In genomic region chr11:74627381-74627780, GRCh38 we compare ENCODE assay signal across 1 cellular context.
TF ChIP-seq lines count a peak whose summit lies in the region.

No MANE protein-coding gene starts in this region.

TF ChIP-seq in GM12878, 131 proteins besides CTCF, POLR2A, EP300 and RAD21:
- TF ChIP-seq ELK1 (IDR thresholded peaks at IDR 0.05; ENCODE audit: low read depth, low read length) (no peak), MTA3 (IDR thresholded peaks at IDR 0.05; ENCODE audit: borderline replicate concordance, low read length) (no peak), TBL1XR1 (IDR thresholded peaks at IDR 0.05; ENCODE audit: low read depth, low read length) (no peak), IRF3 (IDR thresholded peaks at IDR 0.05) (no peak), USF1 (IDR thresholded peaks at IDR 0.05; ENCODE audit: borderline replicate concordance, extremely low read length, insufficient read depth, low read depth, low read length) (no peak), SMARCA5 (IDR thresholded peaks at IDR 0.05) (no peak), ZNF384 (IDR thresholded peaks at IDR 0.05; ENCODE audit: borderline replicate concordance, low read depth, low read length) (no peak), PKNOX1 (IDR thresholded peaks at IDR 0.05) (no peak), CHD2 (IDR thresholded peaks at IDR 0.05; ENCODE audit: borderline replicate concordance, low read depth, low read length) (no peak), SREBF2 (IDR thresholded peaks at IDR 0.05; ENCODE audit: low read length) (no peak), PAX5 (IDR thresholded peaks at IDR 0.05; ENCODE audit: borderline replicate concordance, low read depth, low read length) (no peak), SMC3 (IDR thresholded peaks at IDR 0.05; ENCODE audit: borderline replicate concordance, low read length) (no peak)
